In the genomic region with DNA sequence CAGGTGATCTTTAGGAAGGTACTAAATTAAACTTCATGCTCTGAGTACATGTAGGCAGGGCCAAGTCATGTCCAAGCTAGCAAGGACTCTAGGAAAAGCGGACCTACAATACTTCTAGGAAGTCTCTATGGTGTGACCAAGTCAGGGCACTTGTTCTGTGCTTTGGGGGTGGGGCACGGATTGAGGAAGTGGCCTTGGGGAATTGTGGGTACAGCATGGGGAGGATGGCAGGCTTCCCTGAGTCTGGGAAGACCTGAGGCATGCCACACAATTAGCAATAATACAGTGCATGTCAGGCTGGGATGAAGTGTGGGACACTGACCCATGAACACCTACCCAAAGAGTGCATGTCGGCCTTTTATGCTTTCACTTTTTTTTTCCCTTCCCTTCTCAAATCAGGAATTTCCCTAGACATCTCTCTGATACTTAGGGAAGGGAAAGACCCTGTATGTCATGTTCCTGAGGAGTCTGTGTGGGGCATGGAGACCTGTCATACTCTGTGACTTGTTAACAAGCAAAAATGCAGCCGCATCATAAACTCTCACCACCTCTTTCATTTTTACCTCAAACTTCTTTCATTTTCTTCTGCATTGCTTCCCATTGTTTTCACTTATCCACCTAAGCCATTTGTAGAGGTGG, we compare ENCODE assay signal across 13 cellular contexts.
DNase-seq lines count a peak whose midpoint lies in the region; ATAC-seq, FAIRE-seq and TF ChIP-seq lines count a peak whose summit lies in the region.
"Had no signal": no experiment of that assay in that cellular context is flagged by ENCODE, and none has a peak within 500 bp of the region (broad histone marks: within the 10 kb centered on the region; RNA-seq: fewer than 3 reads in every experiment).

No MANE protein-coding gene starts in this region.

- ATAC-seq in HG02885 (IDR thresholded peaks at IDR 0.05; ENCODE audit: poor library complexity, unreplicated experiment) (peak; percentile 48), sciatic nerve (peak; percentile 48), GM18858 (IDR thresholded peaks at IDR 0.05; ENCODE audit: unreplicated experiment) (no peak), GM19035 (IDR thresholded peaks at IDR 0.05; ENCODE audit: unreplicated experiment) (no peak)
- ATAC-seq: stimulated activated effector memory CD8-positive, alpha-beta T cell treated with anti-CD3 and anti-CD28 coated beads, Interleukin-12 subunit alpha, Interleukin-12 subunit beta, amount 100 ng/mL, for 72 hours had no signal

- intact Hi-C loops in sciatic nerve (cut with DNase I): no loop called here

- FAIRE-seq in GM12891 (lab: Jason Lieb, UNC): no peak

- TF ChIP-seq POLR2A in GM12891 (IDR thresholded peaks at IDR 0.05; ENCODE audit: low read depth, low read length): no peak

- no peak for DNase-seq in GM12891 (ENCODE audit: insufficient read length, low spot score)
- DNase-seq in UCSD-AML1 (lab: John Stamatoyannopoulos, UW; ENCODE audit: unreplicated experiment): peak; percentile 24
- no peak for DNase-seq in sciatic nerve (ENCODE audit: low spot score)
- no peak for DNase-seq in T-helper 2 cell
- DNase-seq: activated CD4-positive, alpha-beta T cell treated with anti-CD3 and anti-CD28 coated beads, Interleukin-2, amount 50 U/mL, for 48 hours; CD4-positive, CD25-positive, alpha-beta regulatory T cell; EL; NCI-H1417; stimulated activated CD4-positive, alpha-beta T cell treated with anti-CD3 and anti-CD28 coated beads, Interleukin-4, amount 100 ng/mL, for 4 hours had no signal

TF ChIP-seq in GM12891, 5 proteins besides CTCF, POLR2A, EP300 and RAD21:
- TF ChIP-seq SPI1 (IDR thresholded peaks at IDR 0.05; ENCODE audit: low read depth, low read length): peak; percentile 80
- no peak for TF ChIP-seq POLR2AphosphoS5 (IDR thresholded peaks at IDR 0.05; ENCODE audit: low read depth, low read length)
- no peak for TF ChIP-seq POU2F2 (IDR thresholded peaks at IDR 0.05; ENCODE audit: low read depth, low read length)
TF ChIP-seq in GM12891: peak in this region for 1.

Comparison
In these comparisons a context has a peak if more than half of its experiments do, and no peak if none do; other contexts are left out.
1. ATAC-seq: peak in HG02885 (single experiment) and sciatic nerve (single experiment); none in GM18858 (single experiment) and GM19035 (single experiment).